Comparison of ENCODE assay signal across 8 cellular contexts in genomic region chr9:135906291-135907005, GRCh38. TPM values are rescaled to one million over a fixed set of nuclear protein-coding genes. Genes with fewer than 3 reads are reported as not detected.
DNase-seq lines count a peak whose midpoint lies in the region; ATAC-seq lines count a peak whose summit lies in the region.

No MANE protein-coding gene starts in this region.

- peak; percentile 10 for ATAC-seq in GM21786 (IDR thresholded peaks at IDR 0.05; ENCODE audit: unreplicated experiment)
- no peak for ATAC-seq in left lobe of liver
- no peak for ATAC-seq in HG03571 (IDR thresholded peaks at IDR 0.05; ENCODE audit: unreplicated experiment)

- H3K27me3 Mint-ChIP-seq in stimulated activated naive CD8-positive, alpha-beta T cell treated with anti-CD3 and anti-CD28 coated beads, Interleukin-15, Interleukin-2, amounts not matched to agents 100 ng/mL and 50 ng/mL, for 24 hours: no peaks in the 10 kb centered on the region

- H3K4me1 Mint-ChIP-seq in stimulated activated naive CD8-positive, alpha-beta T cell treated with anti-CD3 and anti-CD28 coated beads, Interleukin-15, Interleukin-2, amounts not matched to agents 100 ng/mL and 50 ng/mL, for 24 hours (ENCODE audit: low read depth): peaks cover 63% of the 10 kb centered on the region

- DNase-seq in GM03348 (ENCODE audit: low spot score): peak; percentile 37
- peak; percentile 30 for DNase-seq in NCI-H146 (lab: John Stamatoyannopoulos, UW)
- DNase-seq in astrocyte of the hippocampus (ENCODE audit: low read depth, low spot score): peak; percentile 64
- peak; percentile 62 for DNase-seq in left lobe of liver (ENCODE audit: low spot score)
- no peak for DNase-seq in GM19238 (ENCODE audit: insufficient read length, low spot score)

- peak overlapping the region; percentile 87 for H3K4me3 Mint-ChIP-seq in stimulated activated naive CD8-positive, alpha-beta T cell treated with anti-CD3 and anti-CD28 coated beads, Interleukin-15, Interleukin-2, amounts not matched to agents 100 ng/mL and 50 ng/mL, for 24 hours

- peaks cover 6% of the 10 kb centered on the region for H3K9me3 Mint-ChIP-seq in stimulated activated naive CD8-positive, alpha-beta T cell treated with anti-CD3 and anti-CD28 coated beads, Interleukin-15, Interleukin-2, amounts not matched to agents 100 ng/mL and 50 ng/mL, for 24 hours

- peaks cover 44% of the 10 kb centered on the region for H3K36me3 Mint-ChIP-seq in stimulated activated naive CD8-positive, alpha-beta T cell treated with anti-CD3 and anti-CD28 coated beads, Interleukin-15, Interleukin-2, amounts not matched to agents 100 ng/mL and 50 ng/mL, for 24 hours (ENCODE audit: low read depth)

- H3K27ac Mint-ChIP-seq in stimulated activated naive CD8-positive, alpha-beta T cell treated with anti-CD3 and anti-CD28 coated beads, Interleukin-15, Interleukin-2, amounts not matched to agents 100 ng/mL and 50 ng/mL, for 24 hours: peak overlapping the region; percentile 81

RNA-seq across cellular contexts. Expression of gene CAMSAP1, which starts 0.9 kb away (rescaled TPM):
- 10.7 TPM for total RNA-seq in left lobe of liver

RNA-seq across cellular contexts. Expression of gene UBAC1, which starts 54.7 kb away (rescaled TPM):
- 18.7 TPM for total RNA-seq in left lobe of liver
